ENCODE assay signal across 8 cellular contexts in genomic region chr16:74666425-74667214, GRCh38. TPM values are rescaled to one million over a fixed set of nuclear protein-coding genes. Genes with fewer than 3 reads are reported as not detected.
DNase-seq lines count a peak whose midpoint lies in the region; ATAC-seq and TF ChIP-seq lines count a peak whose summit lies in the region.

Gene RFWD3 (minus strand): TSS chr16:74666877. CDS start chr16:74661449, 5,428 bp downstream.

- no peaks in the 10 kb centered on the region for H3K27me3 Mint-ChIP-seq in activated naive CD8-positive, alpha-beta T cell
- H3K27me3 Mint-ChIP-seq in osteocyte (ENCODE audit: unreplicated experiment), result no peaks in the 10 kb centered on the region

- no peak for TF ChIP-seq CTCF in GM10248 (IDR thresholded peaks at IDR 0.05; ENCODE audit: control extremely low read depth, extremely low read depth, low read depth, missing control alignments)
- no peak for TF ChIP-seq CTCF in osteocyte (IDR thresholded peaks at IDR 0.05)
- TF ChIP-seq CTCF in thyroid gland (IDR thresholded peaks at IDR 0.05), result no peak

- DNase-seq in GM10248 (ENCODE audit: extremely low spot score) (peak; percentile 100), NCI-H1105 (lab: John Stamatoyannopoulos, UW) (peak; percentile 90), SKM-1 treated with dmso at 0.1 percent for 144 hours (lab: John Stamatoyannopoulos, UW; ENCODE audit: unreplicated experiment) (peak; percentile 98), head of caudate nucleus (peak; percentile 94 to 100 (median 99)), osteocyte (ENCODE audit: extremely low spot score, unreplicated experiment) (peak; percentile 98), thyroid gland (peak; percentile 98)

- POLR2A ChIA-PET in GM10248 (lab: Yijun Ruan, JAX), result interaction anchor here (0.6 to 1.5 kb wide), 5 partner anchors 11 to 206 kb away, joined by 3 to 12 read pairs (median 4); partner anchors contain the start of gene GLG1

- H3K27me3 ChIP-seq in thyroid gland, result no peaks in the 10 kb centered on the region

- peaks cover 41% of the 10 kb centered on the region for H3K4me1 Mint-ChIP-seq in activated naive CD8-positive, alpha-beta T cell (ENCODE audit: low read depth)
- H3K4me1 Mint-ChIP-seq in osteocyte (ENCODE audit: unreplicated experiment), result peaks cover 11% of the 10 kb centered on the region

- CTCF ChIA-PET in GM10248 (lab: Yijun Ruan, JAX), result interaction anchor here (0.9 to 1.9 kb wide), 4 partner anchors 10 to 28 kb away, joined by 4 to 9 read pairs (median 4); no protein-coding TSS in a partner anchor

- ATAC-seq in HG02623 (IDR thresholded peaks at IDR 0.05; ENCODE audit: unreplicated experiment), result peak; percentile 100

- H3K9me3 Mint-ChIP-seq in activated naive CD8-positive, alpha-beta T cell (ENCODE audit: low read depth), result no peaks in the 10 kb centered on the region
- H3K9me3 Mint-ChIP-seq in osteocyte (ENCODE audit: unreplicated experiment), result peaks cover 11% of the 10 kb centered on the region

- H3K4me1 ChIP-seq in thyroid gland, result peaks cover 7 to 10% of the 10 kb centered on the region in 2 donors

- peak in 1 of 2 donors; percentile 43 for TF ChIP-seq POLR2A in thyroid gland (IDR thresholded peaks at IDR 0.05)

- 1 to 2% methylated on average over 22 to 51 of the region's 63 CpGs for WGBS in thyroid gland, 2 donors

- H3K36me3 ChIP-seq in thyroid gland, result peaks cover 0 to 9% of the 10 kb centered on the region in 2 donors

- H3K4me3 ChIP-seq in thyroid gland (replicated peaks in 1 of 3), result peak within 1 kb of the TSS; percentile 62 to 69 (median 63)

- peaks cover 2% of the 10 kb centered on the region for H3K36me3 Mint-ChIP-seq in activated naive CD8-positive, alpha-beta T cell
- H3K36me3 Mint-ChIP-seq in osteocyte (ENCODE audit: unreplicated experiment), result peaks cover 12% of the 10 kb centered on the region

- intact Hi-C loops in head of caudate nucleus (cut with DNase I), result no loop called here
- intact Hi-C loops in thyroid gland (cut with DNase I), result no loop called here

- no peaks in the 10 kb centered on the region for H3K9me3 ChIP-seq in thyroid gland

- H3K27ac Mint-ChIP-seq in activated naive CD8-positive, alpha-beta T cell, result peak within 1 kb of the TSS; percentile 96
- peak within 1 kb of the TSS; percentile 93 for H3K27ac Mint-ChIP-seq in osteocyte (ENCODE audit: unreplicated experiment)

- no peak within 1 kb of the TSS for H3K27ac ChIP-seq in thyroid gland

- peak within 1 kb of the TSS; percentile 91 for H3K4me3 Mint-ChIP-seq in activated naive CD8-positive, alpha-beta T cell
- peak within 1 kb of the TSS; percentile 96 for H3K4me3 Mint-ChIP-seq in osteocyte (ENCODE audit: unreplicated experiment)

RNA-seq across cellular contexts. Expression of gene RFWD3, which starts in this region (rescaled TPM):
- total RNA-seq in osteocyte (30.7 and 31.8 TPM in 2 replicates), thyroid gland (10 to 100 TPM; 14.6 to 32.9 (median 25.1) TPM)
